9 cellular contexts compared by ENCODE assay signal in genomic region chr17:60398227-60398959, GRCh38. TPM values are rescaled to one million over a fixed set of nuclear protein-coding genes. Genes with fewer than 3 reads are reported as not detected.
DNase-seq lines count a peak whose midpoint lies in the region; ATAC-seq and TF ChIP-seq lines count a peak whose summit lies in the region.
"Had no signal": no experiment of that assay in that cellular context is flagged by ENCODE, and none has a peak within 500 bp of the region (broad histone marks: within the 10 kb centered on the region; RNA-seq: fewer than 3 reads in every experiment).

No MANE protein-coding gene starts in this region.

- H3K36me3 ChIP-seq in heart left ventricle (no peaks in the 10 kb centered on the region), thymus (ENCODE audit: control insufficient read depth, insufficient read depth) (no peaks in the 10 kb centered on the region)

- H3K9me3 Mint-ChIP-seq in activated CD8-positive, alpha-beta T cell treated with anti-CD3 and anti-CD28 coated beads, Interleukin-2, amount 10 ng/mL, durations not matched to agents 7 days and 5 days (ENCODE audit: insufficient read depth) = no peaks in the 10 kb centered on the region

- H3K27ac Mint-ChIP-seq in activated CD8-positive, alpha-beta T cell treated with anti-CD3 and anti-CD28 coated beads, Interleukin-2, amount 10 ng/mL, durations not matched to agents 7 days and 5 days = peak overlapping the region; percentile 91

- H3K36me3 Mint-ChIP-seq in activated CD8-positive, alpha-beta T cell treated with anti-CD3 and anti-CD28 coated beads, Interleukin-2, amount 10 ng/mL, durations not matched to agents 7 days and 5 days (ENCODE audit: low read depth) = peaks cover 9% of the 10 kb centered on the region

- intact Hi-C loops in heart left ventricle (cut with DNase I) (no loop called here), cardiac septum (cut with DNase I) (no loop called here)

- ATAC-seq in heart left ventricle = peak in 3 of 4 donors; percentile 20 to 48 (median 20)
- peak; percentile 67 for ATAC-seq in HG03342 (IDR thresholded peaks at IDR 0.05; ENCODE audit: unreplicated experiment)
- peak; percentile 49 for ATAC-seq in activated CD8-positive, alpha-beta T cell treated with anti-CD3 and anti-CD28 coated beads, Interleukin-2, amount 10 ng/mL, durations not matched to agents 7 days and 5 days

- H3K4me3 ChIP-seq in heart left ventricle (no peak overlapping the region), thymus (ENCODE audit: low read length) (no peak overlapping the region)

- peak overlapping the region; percentile 53 for H3K4me3 Mint-ChIP-seq in activated CD8-positive, alpha-beta T cell treated with anti-CD3 and anti-CD28 coated beads, Interleukin-2, amount 10 ng/mL, durations not matched to agents 7 days and 5 days

- H3K27ac ChIP-seq in heart left ventricle (peak overlapping the region in 3 of 12 donors; percentile 57 to 90 (median 58)), thymus (ENCODE audit: low read depth) (peak overlapping the region; percentile 31)

- CTCF ChIA-PET in activated CD8-positive, alpha-beta T cell treated with anti-CD3 and anti-CD28 coated beads, Interleukin-2, amount 10 ng/mL, durations not matched to agents 7 days and 5 days (lab: Charles Lee) = interaction anchor here (0.6 to 1.4 kb wide), 4 partner anchors 11 to 240 kb away, joined by 3 read pairs; no protein-coding TSS in a partner anchor

- DNase-seq in heart left ventricle (no peak), cardiac septum (ENCODE audit: low spot score) (no peak), erythroblast (lab: John Stamatoyannopoulos, UW) (no peak), HCEC 1CT (no peak), glomerular visceral epithelial cell (ENCODE audit: extremely low spot score) (no peak)
- peak; percentile 28 for DNase-seq in activated CD8-positive, alpha-beta T cell treated with anti-CD3 and anti-CD28 coated beads, Interleukin-2, amount 10 ng/mL, durations not matched to agents 7 days and 5 days

- POLR2A ChIA-PET in activated CD8-positive, alpha-beta T cell treated with anti-CD3 and anti-CD28 coated beads, Interleukin-2, amount 10 ng/mL, durations not matched to agents 7 days and 5 days (lab: Charles Lee) = interaction anchor here (0.8 kb wide), 1 partner anchor 164 kb away, joined by 3 read pairs; no protein-coding TSS in a partner anchor

- H3K27me3 Mint-ChIP-seq in activated CD8-positive, alpha-beta T cell treated with anti-CD3 and anti-CD28 coated beads, Interleukin-2, amount 10 ng/mL, durations not matched to agents 7 days and 5 days (ENCODE audit: low read depth) = no peaks in the 10 kb centered on the region

- H3K4me1 ChIP-seq in heart left ventricle (peaks cover 0 to 55% (median 0%) of the 10 kb centered on the region in 12 donors), thymus (ENCODE audit: control insufficient read depth, insufficient read depth, low read length) (no peaks in the 10 kb centered on the region)

- H3K27me3 ChIP-seq in heart left ventricle (no peaks in the 10 kb centered on the region), thymus (ENCODE audit: control insufficient read depth, insufficient read depth) (no peaks in the 10 kb centered on the region)

- H3K9me3 ChIP-seq in heart left ventricle (no peaks in the 10 kb centered on the region), thymus (ENCODE audit: control insufficient read depth) (no peaks in the 10 kb centered on the region)

- WGBS in heart left ventricle, 4 donors = 70 to 74% (median 72%) methylated on average over 3 of the region's 3 CpGs
- 39% methylated on average over 3 of the region's 3 CpGs for WGBS in thymus

- TF ChIP-seq POLR2A in heart left ventricle (IDR thresholded peaks at IDR 0.05) (no peak), erythroblast (IDR thresholded peaks at IDR 0.05; ENCODE audit: low read length) (no peak)

- H3K4me1 Mint-ChIP-seq in activated CD8-positive, alpha-beta T cell treated with anti-CD3 and anti-CD28 coated beads, Interleukin-2, amount 10 ng/mL, durations not matched to agents 7 days and 5 days (ENCODE audit: low read depth) = peaks cover 54% of the 10 kb centered on the region

- TF ChIP-seq CTCF in heart left ventricle (IDR thresholded peaks at IDR 0.05) = no peak

RNA-seq across cellular contexts. Expression of gene USP32, which starts 6.5 kb away (rescaled TPM):
- total RNA-seq in heart left ventricle = 10 to 100 TPM; 22.0 to 50.0 (median 34.7) TPM
- polyA plus RNA-seq in heart left ventricle = 10 to 100 TPM in 1 of 2 donors, 1 to 10 TPM in 1; 9.8 to 29.3 TPM
- total RNA-seq in cardiac septum = 32.1 TPM
- 10 to 100 TPM; 36.7 to 44.0 TPM for total RNA-seq in activated CD8-positive, alpha-beta T cell treated with anti-CD3 and anti-CD28 coated beads, Interleukin-2, amount 10 ng/mL, durations not matched to agents 7 days and 5 days
- 10.0 TPM for polyA plus RNA-seq in thymus

RNA-seq across cellular contexts. Expression of gene CHCT1, which starts 23.9 kb away (rescaled TPM):
- total RNA-seq in heart left ventricle (under 1 TPM in 1 of 9 donors, not detected in 8; 0.27 TPM), cardiac septum (not detected)
- polyA plus RNA-seq in heart left ventricle (not detected), thymus (0.05 TPM)
- not detected for total RNA-seq in activated CD8-positive, alpha-beta T cell treated with anti-CD3 and anti-CD28 coated beads, Interleukin-2, amount 10 ng/mL, durations not matched to agents 7 days and 5 days
- total RNA-seq: astrocyte had no signal
